Comparison of ENCODE assay signal across 16 cellular contexts in the genomic region with DNA sequence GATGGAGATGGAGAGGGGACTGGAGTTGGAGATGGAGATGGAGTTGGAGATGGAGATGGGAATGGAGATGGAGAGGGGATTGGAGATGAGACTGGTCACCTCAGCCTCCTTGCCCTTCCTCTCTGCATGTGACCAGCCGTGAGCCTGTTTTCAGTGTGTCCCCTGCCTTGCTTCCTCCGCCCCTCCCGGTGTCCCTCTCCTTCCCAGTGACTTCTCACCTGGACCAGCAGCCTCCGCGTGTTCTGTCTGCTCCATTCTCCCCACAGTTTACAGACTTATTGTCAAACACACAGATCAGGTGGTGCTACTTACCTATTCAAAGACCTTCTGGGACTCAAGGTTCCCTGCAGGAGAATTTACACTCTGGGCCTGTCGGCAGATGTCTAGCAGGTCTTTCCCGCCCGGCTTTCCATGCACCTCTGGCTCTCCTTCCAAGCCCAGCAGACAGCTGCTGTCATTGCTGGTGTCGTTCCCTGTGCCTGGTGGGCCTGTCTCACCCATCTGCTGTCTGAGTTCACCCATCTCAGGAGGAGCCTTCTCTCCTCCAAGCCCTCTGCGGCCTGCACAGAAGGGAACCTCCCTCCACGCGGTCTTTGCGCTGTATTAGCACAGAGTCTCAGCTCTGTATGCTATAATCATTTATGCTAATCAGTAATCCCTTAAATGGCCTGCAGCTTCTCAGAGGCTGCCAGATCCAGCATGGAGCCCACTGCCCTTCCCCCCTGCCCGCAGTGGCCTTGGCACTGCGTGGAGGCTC.
A peak's percentile ranks its signal among the peaks of the same experiment; 100 is the strongest.
DNase-seq lines count a peak whose midpoint lies in the region; ATAC-seq, FAIRE-seq and TF ChIP-seq lines count a peak whose summit lies in the region.
"Had no signal": no experiment of that assay in that cellular context is flagged by ENCODE, and none has a peak within 500 bp of the region (broad histone marks: within the 10 kb centered on the region; RNA-seq: fewer than 3 reads in every experiment).

No MANE protein-coding gene starts in this region.

- intact Hi-C loops in right cardiac atrium (cut with DNase I) (no loop called here), cardiac septum (cut with DNase I) (no loop called here), kidney (cut with DNase I) (no loop called here), transverse colon (cut with DNase I; ENCODE audit: low total_unique reads) (no loop called here)

- H3K27ac ChIP-seq in right cardiac atrium (ENCODE audit: low read length) (peak overlapping the region; percentile 64), kidney (ENCODE audit: low read depth in 2 of 2, low read length in 2 of 2) (no peak overlapping the region), transverse colon (no peak overlapping the region)
- H3K27ac ChIP-seq: A549 had no signal

- FAIRE-seq in kidney (lab: Jason Lieb, UNC) = no peak
- FAIRE-seq: A549, HepG2, HTR-8/SVneo had no signal

- H3K9ac ChIP-seq in kidney (ENCODE audit: low read length in 2 of 2) = no peak overlapping the region

- TF ChIP-seq EP300 in transverse colon (IDR thresholded peaks at IDR 0.05; ENCODE audit: low read depth) = no peak

- DNase-seq in right cardiac atrium (no peak), cardiac septum (ENCODE audit: low spot score) (no peak), SK-N-DZ (ENCODE audit: low spot score) (peak; percentile 47), kidney (peak; percentile 12), transverse colon (no peak), NCI-H2107 treated with DMSO at 0.1 percent for 48 hours (lab: John Stamatoyannopoulos, UW; ENCODE audit: unreplicated experiment) (no peak)
- DNase-seq in stimulated activated CD4-positive, alpha-beta T cell treated with anti-CD3 and anti-CD28 coated beads, Interleukin-2, amount 100 ng/mL, for 48 hours = no peak
- DNase-seq: CD8-positive, alpha-beta T cell; COR-L47; DMS53; GF-D8; HCEC 1CT; HFFc6 had no signal

- H3K4me3 ChIP-seq in right cardiac atrium (ENCODE audit: low read length) (no peak overlapping the region), kidney (ENCODE audit: low read length in 2 of 2) (no peak overlapping the region), transverse colon (no peak overlapping the region)
- H3K4me3 ChIP-seq: A549 had no signal

- TF ChIP-seq POLR2A in transverse colon (IDR thresholded peaks at IDR 0.05) = no peak

- in situ Hi-C loops in transverse colon (cut with MboI; ENCODE audit: low pct_ligation_motif_present in 1 of 4, low pct_unique_long_range_greater_than_20kb in 1 of 4, low sequenced_read_pairs in 3 of 4) = no loop called here

- 87% methylated on average over 15 of the region's 15 CpGs for WGBS in right cardiac atrium
- 90 to 93% methylated on average over 6 to 15 of the region's 15 CpGs for WGBS in transverse colon (ENCODE audit: low coverage in 1 of 2), 2 donors

- H3K27me3 ChIP-seq in right cardiac atrium (ENCODE audit: control insufficient read depth, insufficient read depth) (no peaks in the 10 kb centered on the region), transverse colon (no peaks in the 10 kb centered on the region)

- H3K4me1 ChIP-seq in right cardiac atrium (ENCODE audit: control insufficient read depth, insufficient read depth, low read length) = peaks cover 4% of the 10 kb centered on the region
- no peaks in the 10 kb centered on the region for H3K4me1 ChIP-seq in kidney (ENCODE audit: control insufficient read depth in 1 of 2, insufficient read depth in 1 of 2, low read depth in 1 of 2, low read length in 2 of 2)
- peaks cover 0 to 3% (median 0%) of the 10 kb centered on the region in 4 donors for H3K4me1 ChIP-seq in transverse colon
- H3K4me1 ChIP-seq: A549 had no signal

- TF ChIP-seq CTCF in kidney (IDR thresholded peaks at IDR 0.05; ENCODE audit: borderline replicate concordance, extremely low read depth, insufficient read depth) (no peak), transverse colon (IDR thresholded peaks at IDR 0.05) (no peak)

- H3K9me3 ChIP-seq in right cardiac atrium (ENCODE audit: control insufficient read depth, low read length) (no peaks in the 10 kb centered on the region), kidney (ENCODE audit: control insufficient read depth in 1 of 2, low read length in 2 of 2) (no peaks in the 10 kb centered on the region), transverse colon (no peaks in the 10 kb centered on the region)
- H3K9me3 ChIP-seq: A549 had no signal

- ATAC-seq in right cardiac atrium = no peak
- ATAC-seq: A549; CD8-positive, alpha-beta T cell; HepG2 had no signal

- H3K36me3 ChIP-seq in kidney (ENCODE audit: control insufficient read depth in 1 of 2, insufficient read depth in 2 of 2, low read length in 2 of 2) (no peaks in the 10 kb centered on the region), transverse colon (no peaks in the 10 kb centered on the region)

Comparison
In these comparisons a context has a peak if more than half of its experiments do, and no peak if none do; other contexts are left out.
1. DNase-seq: peak in SK-N-DZ (single experiment) and kidney (single experiment); none in right cardiac atrium (0 of 3), cardiac septum (single experiment), transverse colon (single experiment), stimulated activated CD4-positive, alpha-beta T cell treated with anti-CD3 and anti-CD28 coated beads, Interleukin-2, amount 100 ng/mL, for 48 hours (0 of 2) and NCI-H2107 treated with DMSO at 0.1 percent for 48 hours (single experiment).